Comparison of ENCODE assay signal across 19 cellular contexts in genomic region chr15:32636410-32636809, GRCh38. TPM values are rescaled to one million over a fixed set of nuclear protein-coding genes. Genes with fewer than 3 reads are reported as not detected.
DNase-seq lines count a peak whose midpoint lies in the region; ATAC-seq and TF ChIP-seq lines count a peak whose summit lies in the region.
"Had no signal": no experiment of that assay in that cellular context is flagged by ENCODE, and none has a peak within 500 bp of the region (broad histone marks: within the 10 kb centered on the region; RNA-seq: fewer than 3 reads in every experiment).

No MANE protein-coding gene starts in this region.

- H3K4me1 ChIP-seq in BLaER1 treated with 17β-estradiol and CSF1 and Interleukin-3, amounts not matched to agents 10 nM and 100 nM, result peaks cover 15 to 43% (median 37%) of the 10 kb centered on the region in 10 experiments; a peak in 19 of 20 replicates
- H3K4me1 ChIP-seq: Caco-2 had no signal

- no peaks in the 10 kb centered on the region for H3K27me3 ChIP-seq in BLaER1 treated with 17β-estradiol and CSF1 and Interleukin-3, amounts not matched to agents 10 nM and 100 nM
- no peaks in the 10 kb centered on the region for H3K27me3 ChIP-seq in H7 (ENCODE audit: control insufficient read depth, insufficient read depth, low read length)

- no peak overlapping the region for H3K27ac Mint-ChIP-seq in memory B cell

- no peak overlapping the region for H3K9ac ChIP-seq in BLaER1 treated with 17β-estradiol and CSF1 and Interleukin-3, amounts not matched to agents 10 nM and 100 nM
- H3K9ac ChIP-seq: KMS-11 had no signal

- H4K20me1 ChIP-seq in BLaER1 treated with 17β-estradiol and CSF1 and Interleukin-3, amounts not matched to agents 10 nM and 100 nM, result peaks cover 0 to 11% (median 0%) of the 10 kb centered on the region in 11 experiments; a peak in 4 of 22 replicates

- in situ Hi-C loops in astrocyte of the spinal cord (cut with HindIII; ENCODE audit: low sequenced_read_pairs), result no loop called here

- H3K9me3 ChIP-seq in BLaER1 treated with 17β-estradiol and CSF1 and Interleukin-3, amounts not matched to agents 10 nM and 100 nM (replicated peaks in 1 of 11), result no peaks in the 10 kb centered on the region
- H3K9me3 ChIP-seq: Caco-2 had no signal

- peaks cover 6% of the 10 kb centered on the region for H3K36me3 Mint-ChIP-seq in memory B cell

- H3K4me1 Mint-ChIP-seq in memory B cell, result peaks cover 16% of the 10 kb centered on the region

- peak overlapping the region; percentile 4 to 68 (median 48); a peak in 19 of 22 replicates for H3K4me2 ChIP-seq in BLaER1 treated with 17β-estradiol and CSF1 and Interleukin-3, amounts not matched to agents 10 nM and 100 nM
- H3K4me2 ChIP-seq: KMS-11 had no signal

- H3K27me3 Mint-ChIP-seq in memory B cell, result peaks cover 2% of the 10 kb centered on the region
- H3K27me3 Mint-ChIP-seq: CD4-positive, CD25-positive, alpha-beta regulatory T cell had no signal

- H3K27ac ChIP-seq in BLaER1 treated with 17β-estradiol and CSF1 and Interleukin-3, amounts not matched to agents 10 nM and 100 nM, result peak overlapping the region in 3 of 11 experiments; percentile 1 to 28 (median 21); a peak in 2 of 22 replicates
- H3K27ac ChIP-seq: HL-60, KMS-11 had no signal

- H3K4me3 Mint-ChIP-seq in memory B cell, result no peak overlapping the region
- H3K4me3 Mint-ChIP-seq: CD4-positive, CD25-positive, alpha-beta regulatory T cell had no signal

- DNase-seq in astrocyte of the spinal cord (ENCODE audit: low read depth, low spot score), result peak; percentile 10
- no peak for DNase-seq in memory B cell (ENCODE audit: low spot score in 2 of 2)
- DNase-seq in putamen (ENCODE audit: low spot score), result no peak
- DNase-seq in hepatic stellate cell (ENCODE audit: low spot score), result no peak
- no peak for DNase-seq in H7
- no peak for DNase-seq in DMS 273 treated with DMSO at 0.1 percent for 48 hours (lab: John Stamatoyannopoulos, UW)
- DNase-seq: Caco-2; CD4-positive, CD25-positive, alpha-beta regulatory T cell; EL; NCI-H1417 treated with DMSO at 0.1 percent for 48 hours; NCI-H187 treated with DMSO at 0.1 percent for 48 hours; NCI-H2227 treated with DMSO at 0.1 percent for 48 hours; NCI-H524 had no signal

- no peaks in the 10 kb centered on the region for H3K9me3 Mint-ChIP-seq in memory B cell
- H3K9me3 Mint-ChIP-seq: CD4-positive, CD25-positive, alpha-beta regulatory T cell had no signal

- no peak overlapping the region for H3K4me3 ChIP-seq in BLaER1 treated with 17β-estradiol and CSF1 and Interleukin-3, amounts not matched to agents 10 nM and 100 nM
- H3K4me3 ChIP-seq in astrocyte of the spinal cord (ENCODE audit: low read depth, low read length) (no peak overlapping the region), H7 (ENCODE audit: insufficient read depth, low read depth, low read length) (no peak overlapping the region)

- ATAC-seq in HG02610 (IDR thresholded peaks at IDR 0.05; ENCODE audit: unreplicated experiment) (peak; percentile 46), memory B cell (ENCODE audit: low read depth) (peak; percentile 32)
- ATAC-seq: Right ventricle myocardium inferior had no signal

- peaks cover 0 to 100% (median 84%) of the 10 kb centered on the region in 11 experiments; a peak in 19 of 22 replicates for H3K36me3 ChIP-seq in BLaER1 treated with 17β-estradiol and CSF1 and Interleukin-3, amounts not matched to agents 10 nM and 100 nM
- peaks cover 29% of the 10 kb centered on the region for H3K36me3 ChIP-seq in H7 (replicated peaks; ENCODE audit: control insufficient read depth, insufficient read depth, low read length)

- TF ChIP-seq CTCF in astrocyte of the spinal cord (IDR thresholded peaks at IDR 0.05; ENCODE audit: low read depth, low read length), result no peak

RNA-seq across cellular contexts. Expression of gene SCG5, which starts 5.1 kb away (rescaled TPM):
- total RNA-seq in H7 (2014; rRNA removed; shearing (Covaris generic)), result 6.0 and 21.2 TPM in 2 replicates
- total RNA-seq: Right ventricle myocardium inferior, SK-MEL-5 had no signal

RNA-seq across cellular contexts. Expression of gene ARHGAP11A, which starts 21.1 kb away (rescaled TPM):
- total RNA-seq in H7 (2014; rRNA removed; shearing (Covaris generic)), result 40.9 and 53.1 TPM in 2 replicates

RNA-seq across cellular contexts. Expression of gene GOLGA8N, which starts 43.2 kb away (rescaled TPM):
- 0.80 and 0.81 TPM in 2 replicates for total RNA-seq in H7 (2014; rRNA removed; shearing (Covaris generic))
